Comparison of ENCODE assay signal across 8 cellular contexts in genomic region chr9:33139421-33140228, GRCh38. TPM values are rescaled to one million over a fixed set of nuclear protein-coding genes. Genes with fewer than 3 reads are reported as not detected.
DNase-seq lines count a peak whose midpoint lies in the region; ATAC-seq and TF ChIP-seq lines count a peak whose summit lies in the region.

No MANE protein-coding gene starts in this region.

- H3K27me3 Mint-ChIP-seq in CD8-positive, alpha-beta memory T cell, result peaks cover 0 to 1% of the 10 kb centered on the region in 2 donors
- no peaks in the 10 kb centered on the region for H3K27me3 Mint-ChIP-seq in endodermal cell (ENCODE audit: insufficient read depth)

- peak overlapping the region; percentile 62 to 89 (median 72) for H3K4me3 Mint-ChIP-seq in CD8-positive, alpha-beta memory T cell
- H3K4me3 Mint-ChIP-seq in endodermal cell, result no peak overlapping the region

- CTCF ChIA-PET in CD8-positive, alpha-beta memory T cell (lab: Charles Lee), result interaction anchor here (2.0 kb wide), 1 partner anchor 30 kb away, joined by 8 read pairs; no protein-coding TSS in a partner anchor

- H2BK5ac ChIP-seq in neuronal stem cell (ENCODE audit: low read length), result no peak overlapping the region

- H2BK15ac ChIP-seq in neuronal stem cell (ENCODE audit: low read length), result no peak overlapping the region

- H3K79me1 ChIP-seq in neuronal stem cell (ENCODE audit: low read depth, low read length), result no peaks in the 10 kb centered on the region

- DNase-seq in CD8-positive, alpha-beta memory T cell, result no peak
- DNase-seq in NOMO-1 (lab: John Stamatoyannopoulos, UW; ENCODE audit: unreplicated experiment in 2 of 2) (peak; percentile 34 to 36), fibroblast of gingiva (ENCODE audit: low read depth) (peak; percentile 94), neuronal stem cell (ENCODE audit: low spot score) (no peak), epidermal melanocyte (ENCODE audit: insufficient read length, low spot score) (no peak), endodermal cell (no peak)

- ATAC-seq in HG03432 (IDR thresholded peaks at IDR 0.05; ENCODE audit: unreplicated experiment) (no peak), HG03469 (IDR thresholded peaks at IDR 0.05; ENCODE audit: unreplicated experiment) (no peak)

- no peak overlapping the region for H3K4me2 ChIP-seq in neuronal stem cell (ENCODE audit: insufficient read depth, low read length, poor library complexity, severe bottlenecking)

- TF ChIP-seq CTCF in endodermal cell (conservative IDR thresholded peaks at IDR 0.05), result no peak

- no peak overlapping the region for H3K23ac ChIP-seq in neuronal stem cell (ENCODE audit: low read depth, low read length, poor library complexity)

- H3K27me3 ChIP-seq in CD8-positive, alpha-beta memory T cell (ENCODE audit: insufficient read depth, low read length, poor library complexity, severe bottlenecking), result no peaks in the 10 kb centered on the region
- H3K27me3 ChIP-seq in neuronal stem cell (ENCODE audit: control insufficient read depth in 3 of 3, insufficient read depth in 3 of 3, low read depth in 1 of 3, low read length in 3 of 3) (peaks cover 0 to 3% (median 0%) of the 10 kb centered on the region in 3 experiments), endodermal cell (ENCODE audit: control insufficient read depth, insufficient read depth, low read length, poor library complexity, severe bottlenecking) (no peaks in the 10 kb centered on the region)

- POLR2A ChIA-PET in CD8-positive, alpha-beta memory T cell (lab: Charles Lee), result interaction anchor here (0.6 to 0.8 kb wide), 3 partner anchors 26 to 183 kb away, joined by 3 to 8 read pairs (median 5); no protein-coding TSS in a partner anchor

- no peak overlapping the region for H3K4me3 ChIP-seq in CD8-positive, alpha-beta memory T cell (ENCODE audit: low read length)
- H3K4me3 ChIP-seq in neuronal stem cell (ENCODE audit: low read length in 2 of 2) (no peak overlapping the region), endodermal cell (ENCODE audit: low read length) (no peak overlapping the region)

- H2AFZ ChIP-seq in neuronal stem cell (ENCODE audit: low read length), result peak overlapping the region; percentile 1

- H3K36me3 Mint-ChIP-seq in CD8-positive, alpha-beta memory T cell, result peaks cover 0 to 14% (median 4%) of the 10 kb centered on the region in 3 donors
- H3K36me3 Mint-ChIP-seq in endodermal cell (ENCODE audit: low read depth), result peaks cover 7% of the 10 kb centered on the region

- no peak overlapping the region for H4K91ac ChIP-seq in neuronal stem cell (ENCODE audit: low read depth, low read length, poor library complexity)

- H3K14ac ChIP-seq in neuronal stem cell (ENCODE audit: low read length), result no peak overlapping the region

- H3K27ac ChIP-seq in CD8-positive, alpha-beta memory T cell (ENCODE audit: low read depth, low read length), result no peak overlapping the region
- no peak overlapping the region for H3K27ac ChIP-seq in neuronal stem cell (replicated peaks; ENCODE audit: low read length)
- H3K27ac ChIP-seq in endodermal cell (ENCODE audit: low read depth, low read length), result no peak overlapping the region

- no peaks in the 10 kb centered on the region for H3K9me3 ChIP-seq in CD8-positive, alpha-beta memory T cell (ENCODE audit: low read length)
- H3K9me3 ChIP-seq in neuronal stem cell (replicated peaks in 1 of 2; ENCODE audit: control insufficient read depth in 2 of 2, insufficient read depth in 1 of 2, low read depth in 1 of 2, low read length in 2 of 2) (no peaks in the 10 kb centered on the region), endodermal cell (ENCODE audit: control insufficient read depth, low read length) (no peaks in the 10 kb centered on the region)

- no peaks in the 10 kb centered on the region for H3K9me3 Mint-ChIP-seq in CD8-positive, alpha-beta memory T cell
- no peaks in the 10 kb centered on the region for H3K9me3 Mint-ChIP-seq in endodermal cell

- no peak overlapping the region for H2BK120ac ChIP-seq in neuronal stem cell (ENCODE audit: low read depth, low read length)

- peak overlapping the region; percentile 33 for H4K8ac ChIP-seq in neuronal stem cell (ENCODE audit: low read depth, low read length)

- peaks cover 95% of the 10 kb centered on the region for H3K4me1 ChIP-seq in CD8-positive, alpha-beta memory T cell (ENCODE audit: insufficient read depth, low read length)
- H3K4me1 ChIP-seq in neuronal stem cell (ENCODE audit: control insufficient read depth in 2 of 2, insufficient read depth in 1 of 2, low read depth in 1 of 2, low read length in 2 of 2) (peaks cover 10 to 18% of the 10 kb centered on the region in 2 donors), endodermal cell (ENCODE audit: control insufficient read depth, insufficient read depth, low read length) (peaks cover 3% of the 10 kb centered on the region)

- H3K4ac ChIP-seq in neuronal stem cell (ENCODE audit: low read length), result no peak overlapping the region

- no CpG with 5 or more reads among the region's 18 CpGs for WGBS in neuronal stem cell (ENCODE audit: extremely low coverage in 2 of 2, insufficient read length in 2 of 2, insufficient replicate concordance in 1 of 2), 2 donors
- WGBS in endodermal cell (ENCODE audit: insufficient coverage in 1 of 2, insufficient read length in 1 of 2), 2 experiments, result 79 to 87% methylated on average over 16 to 18 of the region's 18 CpGs

- H2BK12ac ChIP-seq in neuronal stem cell (ENCODE audit: low read length), result no peak overlapping the region

- H3K9ac ChIP-seq in neuronal stem cell (ENCODE audit: low read depth, low read length, poor library complexity) (no peak overlapping the region), endodermal cell (ENCODE audit: extremely low read depth, low read length, poor library complexity, severe bottlenecking) (no peak overlapping the region)

- H3K18ac ChIP-seq in neuronal stem cell (ENCODE audit: low read length), result peak overlapping the region; percentile 15

- peak overlapping the region; percentile 84 to 99 (median 95) for H3K27ac Mint-ChIP-seq in CD8-positive, alpha-beta memory T cell
- no peak overlapping the region for H3K27ac Mint-ChIP-seq in endodermal cell

- H3K4me1 Mint-ChIP-seq in CD8-positive, alpha-beta memory T cell, result peaks cover 94 to 97% (median 97%) of the 10 kb centered on the region in 3 donors
- peaks cover 25% of the 10 kb centered on the region for H3K4me1 Mint-ChIP-seq in endodermal cell

- H3K36me3 ChIP-seq in CD8-positive, alpha-beta memory T cell (ENCODE audit: insufficient read depth, low read length), result peaks cover 4% of the 10 kb centered on the region
- H3K36me3 ChIP-seq in neuronal stem cell (replicated peaks in 1 of 2; ENCODE audit: control insufficient read depth in 2 of 2, insufficient read depth in 2 of 2, low read length in 2 of 2) (no peaks in the 10 kb centered on the region), endodermal cell (ENCODE audit: control insufficient read depth, insufficient read depth, low read length) (peaks cover under 1% of the 10 kb centered on the region)

- H2AK5ac ChIP-seq in neuronal stem cell (ENCODE audit: low read depth, low read length), result no peak overlapping the region

RNA-seq across cellular contexts. Expression of gene B4GALT1, which starts 27.5 kb away (rescaled TPM):
- total RNA-seq in CD8-positive, alpha-beta memory T cell, result 10 to 100 TPM; 38.0 to 38.3 TPM
- polyA plus RNA-seq in CD8-positive, alpha-beta memory T cell, result 41.6 TPM
- 13.2 TPM for polyA plus RNA-seq in neuronal stem cell (2013, experiment 1 of 2)
- polyA plus RNA-seq in neuronal stem cell (2013, experiment 2 of 2), result 13.0 TPM
- total RNA-seq in endodermal cell, result 10 to 100 TPM; 62.9 to 92.6 TPM
- polyA plus RNA-seq in endodermal cell (2013, experiment 1 of 2), result 29.4 TPM
- 31.1 TPM for polyA plus RNA-seq in endodermal cell (2013, experiment 2 of 2)

Comparison
In these comparisons a context has a peak if more than half of its experiments do, and no peak if none do; other contexts are left out.
1. DNase-seq: peak in NOMO-1 (2 of 2) and fibroblast of gingiva (single experiment); none in CD8-positive, alpha-beta memory T cell (0 of 5), neuronal stem cell (single experiment), epidermal melanocyte (single experiment) and endodermal cell (single experiment).